ENCODE assay signal across 9 cellular contexts in the genomic region with DNA sequence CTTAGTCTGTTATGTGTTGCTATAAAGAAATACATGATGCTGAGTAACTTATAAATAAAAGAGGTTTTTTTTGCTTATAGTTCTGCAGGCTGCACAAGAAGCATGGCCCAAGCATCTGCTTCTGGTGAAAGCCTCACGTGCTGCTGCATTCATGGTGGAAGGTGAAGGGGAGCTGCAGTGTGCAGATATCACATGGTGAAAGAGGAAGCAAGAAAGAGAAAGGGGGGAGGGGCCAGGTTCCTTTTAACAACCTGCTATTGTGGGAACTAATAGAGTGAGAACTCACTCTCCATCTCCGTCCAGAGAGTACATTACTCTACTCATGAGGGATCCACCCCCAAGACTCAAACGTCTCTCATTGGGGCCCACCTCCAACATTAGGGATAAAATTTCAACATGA. TPM values are rescaled to one million over a fixed set of nuclear protein-coding genes. Genes with fewer than 3 reads are reported as not detected.
A peak's percentile ranks its signal among the peaks of the same experiment; 100 is the strongest.
DNase-seq lines count a peak whose midpoint lies in the region; ATAC-seq and TF ChIP-seq lines count a peak whose summit lies in the region.
"Had no signal": no experiment of that assay in that cellular context is flagged by ENCODE, and none has a peak within 500 bp of the region (broad histone marks: within the 10 kb centered on the region; RNA-seq: fewer than 3 reads in every experiment).

No MANE protein-coding gene starts in this region.

- peak; percentile 98 for ATAC-seq in GM18511 (IDR thresholded peaks at IDR 0.05; ENCODE audit: unreplicated experiment)
- ATAC-seq in GM21576 (IDR thresholded peaks at IDR 0.05; ENCODE audit: unreplicated experiment) = peak; percentile 97
- ATAC-seq in HG03432 (IDR thresholded peaks at IDR 0.05; ENCODE audit: unreplicated experiment) = peak; percentile 100
- no peak for ATAC-seq in left cardiac atrium
- ATAC-seq in activated CD8-positive, alpha-beta memory T cell treated with anti-CD3 and anti-CD28 coated beads, Interleukin-2, amount 10 ng/mL, durations not matched to agents 7 days and 5 days = no peak

- CTCF ChIA-PET in activated CD8-positive, alpha-beta memory T cell treated with anti-CD3 and anti-CD28 coated beads, Interleukin-2, amount 10 ng/mL, durations not matched to agents 7 days and 5 days (lab: Charles Lee) = no interaction called here

- no peak for DNase-seq in left cardiac atrium
- DNase-seq in activated CD8-positive, alpha-beta memory T cell treated with anti-CD3 and anti-CD28 coated beads, Interleukin-2, amount 10 ng/mL, durations not matched to agents 7 days and 5 days = no peak
- DNase-seq in MG63 = no peak
- no peak for DNase-seq in NCI-H1436 (lab: John Stamatoyannopoulos, UW)
- DNase-seq: Caco-2 had no signal

- peaks cover 9% of the 10 kb centered on the region for H3K36me3 Mint-ChIP-seq in activated CD8-positive, alpha-beta memory T cell treated with anti-CD3 and anti-CD28 coated beads, Interleukin-2, amount 10 ng/mL, durations not matched to agents 7 days and 5 days

- no peak overlapping the region for H3K4me3 Mint-ChIP-seq in activated CD8-positive, alpha-beta memory T cell treated with anti-CD3 and anti-CD28 coated beads, Interleukin-2, amount 10 ng/mL, durations not matched to agents 7 days and 5 days

- peak overlapping the region; percentile 76 for H3K27ac ChIP-seq in VCaP

- no peaks in the 10 kb centered on the region for H3K9me3 ChIP-seq in MG63
- H3K9me3 ChIP-seq: Caco-2 had no signal

- H3K27ac Mint-ChIP-seq in activated CD8-positive, alpha-beta memory T cell treated with anti-CD3 and anti-CD28 coated beads, Interleukin-2, amount 10 ng/mL, durations not matched to agents 7 days and 5 days = no peak overlapping the region

- no peaks in the 10 kb centered on the region for H3K36me3 ChIP-seq in MG63

- no peak for TF ChIP-seq CTCF in VCaP (conservative IDR thresholded peaks at IDR 0.05)

- peaks cover 13% of the 10 kb centered on the region for H3K4me1 Mint-ChIP-seq in activated CD8-positive, alpha-beta memory T cell treated with anti-CD3 and anti-CD28 coated beads, Interleukin-2, amount 10 ng/mL, durations not matched to agents 7 days and 5 days

- H3K4me3 ChIP-seq in MG63 = no peak overlapping the region

- no peaks in the 10 kb centered on the region for H3K9me3 Mint-ChIP-seq in activated CD8-positive, alpha-beta memory T cell treated with anti-CD3 and anti-CD28 coated beads, Interleukin-2, amount 10 ng/mL, durations not matched to agents 7 days and 5 days (ENCODE audit: low read depth)

- no peaks in the 10 kb centered on the region for H3K27me3 Mint-ChIP-seq in activated CD8-positive, alpha-beta memory T cell treated with anti-CD3 and anti-CD28 coated beads, Interleukin-2, amount 10 ng/mL, durations not matched to agents 7 days and 5 days

- intact Hi-C loops in left cardiac atrium (cut with DNase I) = no loop called here

- H3K27me3 ChIP-seq in MG63 = no peaks in the 10 kb centered on the region

RNA-seq across cellular contexts. Expression of gene PARP8, which starts 12.5 kb away (rescaled TPM):
- 10 to 100 TPM; 11.2 to 13.5 TPM for total RNA-seq in left cardiac atrium
- total RNA-seq in activated CD8-positive, alpha-beta memory T cell treated with anti-CD3 and anti-CD28 coated beads, Interleukin-2, amount 10 ng/mL, durations not matched to agents 7 days and 5 days = 100 to 1,000 TPM in 1 of 2 experiments, 10 to 100 TPM in 1; 79.8 to 128 TPM
- total RNA-seq in MG63 (2014; rRNA removed; shearing (Covaris generic); ENCODE audit: low replicate concordance) = 0.25 and 0.66 TPM in 2 replicates

Comparison
In these comparisons a context has a peak if more than half of its experiments do, and no peak if none do; other contexts are left out.
1. ATAC-seq: peak in GM18511 (single experiment), GM21576 (single experiment) and HG03432 (single experiment); none in left cardiac atrium (0 of 2) and activated CD8-positive, alpha-beta memory T cell treated with anti-CD3 and anti-CD28 coated beads, Interleukin-2, amount 10 ng/mL, durations not matched to agents 7 days and 5 days (single experiment).
2. RNA of gene PARP8, which starts 12.5 kb away (total RNA-seq): 79.8 to 128 TPM in activated CD8-positive, alpha-beta memory T cell treated with anti-CD3 and anti-CD28 coated beads, Interleukin-2, amount 10 ng/mL, durations not matched to agents 7 days and 5 days; 11.2 to 13.5 TPM in left cardiac atrium and 0.25 to 0.66 TPM in MG63; every median in the first group is over 4 times any median in the second.